In genomic region chr2:177265386-177265690, GRCh38 we compare ENCODE assay signal across 1 cellular context.
TF ChIP-seq lines count a peak whose summit lies in the region.

No MANE protein-coding gene starts in this region.

TF ChIP-seq in IMR-90, 13 proteins besides CTCF, POLR2A, EP300 and RAD21:
- TF ChIP-seq RCOR1 (IDR thresholded peaks at IDR 0.05; ENCODE audit: insufficient replicate concordance, low read length) (no peak), SMC3 (IDR thresholded peaks at IDR 0.05; ENCODE audit: low read depth, low read length) (peak; percentile 21; the same call in 1 of the 2 replicates)
